Comparison of ENCODE assay signal across 8 cellular contexts in the genomic region with DNA sequence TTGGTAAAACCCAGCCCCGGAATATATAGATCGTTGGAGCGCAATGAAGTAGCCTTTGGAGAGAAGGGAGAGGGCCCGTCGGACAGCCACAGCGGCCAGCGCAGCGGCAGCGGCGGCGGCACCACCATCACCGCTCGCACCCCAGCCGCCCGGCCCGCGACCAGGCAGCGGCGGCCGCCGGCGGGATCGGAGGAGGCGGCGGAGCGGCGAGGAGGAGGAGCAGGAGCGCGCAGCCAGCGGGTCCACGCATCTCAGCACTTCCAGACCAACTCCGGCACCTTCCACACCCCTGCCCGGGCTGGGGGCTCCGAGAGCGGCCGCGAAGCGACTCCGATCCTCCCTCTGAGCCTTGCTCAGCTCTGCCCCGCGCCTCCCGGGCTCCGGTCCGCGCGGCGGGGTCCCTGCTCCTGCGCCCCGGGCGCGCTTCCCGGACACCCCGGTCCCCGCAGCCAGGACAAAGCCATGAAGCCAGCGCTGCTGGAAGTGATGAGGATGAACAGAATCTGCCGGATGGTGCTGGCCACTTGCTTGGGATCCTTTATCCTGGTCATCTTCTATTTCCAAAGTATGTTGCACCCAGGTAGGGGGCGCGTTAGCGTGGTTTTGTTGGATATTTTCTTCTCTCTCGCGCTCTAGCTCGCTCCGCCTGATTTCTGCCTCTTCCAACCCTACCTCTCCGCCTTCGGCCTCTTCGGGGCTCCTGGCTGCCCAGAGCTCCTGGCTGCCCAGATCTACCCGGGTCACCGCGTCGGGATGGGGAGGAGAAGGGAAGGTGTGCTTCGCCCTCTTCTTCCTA. TPM values are rescaled to one million over a fixed set of nuclear protein-coding genes. Genes with fewer than 3 reads are reported as not detected.
DNase-seq lines count a peak whose midpoint lies in the region; ATAC-seq and TF ChIP-seq lines count a peak whose summit lies in the region.

No MANE protein-coding gene starts in this region.

- H3K4me3 Mint-ChIP-seq in dendritic cell treated with granulocyte-macrophage colony-stimulating factor and Interleukin-4, amounts not matched to agents 40 ng/mL and 50 ng/mL, for 4 days, result peak overlapping the region; percentile 100

- H3K27me3 ChIP-seq in left lung, result no peaks in the 10 kb centered on the region

- H3K9me3 ChIP-seq in left lung, result no peaks in the 10 kb centered on the region

- peaks cover 37% of the 10 kb centered on the region for H3K4me1 Mint-ChIP-seq in dendritic cell treated with granulocyte-macrophage colony-stimulating factor and Interleukin-4, amounts not matched to agents 40 ng/mL and 50 ng/mL, for 4 days (ENCODE audit: low read depth)

- H3K4me3 ChIP-seq in AG10803 (ENCODE audit: low read length) (peak overlapping the region; percentile 85), left lung (peak overlapping the region; percentile 83 to 100)

- peaks cover 42% of the 10 kb centered on the region for H3K36me3 Mint-ChIP-seq in dendritic cell treated with granulocyte-macrophage colony-stimulating factor and Interleukin-4, amounts not matched to agents 40 ng/mL and 50 ng/mL, for 4 days (ENCODE audit: low read depth)

- TF ChIP-seq CTCF in AG10803 (conservative IDR thresholded peaks at IDR 0.05; ENCODE audit: low read length) (peak; percentile 50), left lung (IDR thresholded peaks at IDR 0.05) (peak in 1 of 2 donors; percentile 16)

- no peaks in the 10 kb centered on the region for H3K9me3 Mint-ChIP-seq in dendritic cell treated with granulocyte-macrophage colony-stimulating factor and Interleukin-4, amounts not matched to agents 40 ng/mL and 50 ng/mL, for 4 days

- intact Hi-C loops in dendritic cell treated with granulocyte-macrophage colony-stimulating factor and Interleukin-4, amounts not matched to agents 40 ng/mL and 50 ng/mL, for 4 days (cut with micrococcal nuclease), result loop anchor here (2.0 to 5.0 kb wide), 3 partner anchors 35 to 186 kb away; no protein-coding TSS in a partner anchor
- intact Hi-C loops in left lung (cut with DNase I), result no loop called here

- H3K27me3 Mint-ChIP-seq in dendritic cell treated with granulocyte-macrophage colony-stimulating factor and Interleukin-4, amounts not matched to agents 40 ng/mL and 50 ng/mL, for 4 days, result peaks cover 6% of the 10 kb centered on the region

- H3K4me1 ChIP-seq in left lung, result peaks cover 0 to 47% of the 10 kb centered on the region in 2 donors

- ATAC-seq in GM18861 (IDR thresholded peaks at IDR 0.05; ENCODE audit: unreplicated experiment) (peak; percentile 18), HG03064 (IDR thresholded peaks at IDR 0.05; ENCODE audit: low read depth, unreplicated experiment) (peak; percentile 31), left lung (peak; percentile 63)

- peak overlapping the region; percentile 91 for H3K27ac Mint-ChIP-seq in dendritic cell treated with granulocyte-macrophage colony-stimulating factor and Interleukin-4, amounts not matched to agents 40 ng/mL and 50 ng/mL, for 4 days

- no peaks in the 10 kb centered on the region for H3K36me3 ChIP-seq in left lung

- H3K27ac ChIP-seq in left lung, result peak overlapping the region; percentile 83 to 90

- peak; percentile 64 for DNase-seq in AG10803 (ENCODE audit: low read depth)
- DNase-seq in NCI-H2196 (lab: John Stamatoyannopoulos, UW; ENCODE audit: unreplicated experiment), result peak; percentile 41
- DNase-seq in activated CD4-positive, alpha-beta T cell treated with anti-CD3 and anti-CD28 coated beads for 1 hour, result peak; percentile 39
- DNase-seq in left lung, result peak; percentile 79 to 80
- peak; percentile 45 to 46 for DNase-seq in stimulated activated CD4-positive, alpha-beta T cell treated with anti-CD3 and anti-CD28 coated beads, Interleukin-1b, Interleukin-23, amount 100 ng/mL, for 4 hours (ENCODE audit: low read depth in 2 of 2)

RNA-seq across cellular contexts. Expression of a gene that starts 0.4 kb away (rescaled TPM):
- total RNA-seq in left lung, result 10 to 100 TPM; 39.3 to 56.9 TPM

Comparison
In these comparisons a context has a peak if more than half of its experiments do, and no peak if none do; other contexts are left out.
1. Peak in every context shown above with its lines: DNase-seq, ATAC-seq, H3K4me3 ChIP-seq and H3K27ac ChIP-seq.